ENCODE assay signal across 25 cellular contexts in genomic region chr19:38742296-38742695, GRCh38. TPM values are rescaled to one million over a fixed set of nuclear protein-coding genes. Genes with fewer than 3 reads are reported as not detected.
"Had no signal": no experiment of that assay in that cellular context is flagged by ENCODE, and none has a peak within 500 bp of the region (broad histone marks: within the 10 kb centered on the region; RNA-seq: fewer than 3 reads in every experiment).

No MANE protein-coding gene starts in this region.

- H3K9me3 Mint-ChIP-seq: activated CD4-positive, alpha-beta memory T cell treated with anti-CD3 and anti-CD28 coated beads for 36 hours; activated naive CD4-positive, alpha-beta T cell treated with anti-CD3 and anti-CD28 coated beads, Interleukin-2, amount 10 ng/mL, durations not matched to agents 7 days and 5 days; dendritic cell treated with granulocyte-macrophage colony-stimulating factor and Interleukin-4, amounts not matched to agents 40 ng/mL and 50 ng/mL, for 4 days; mesothelial cell of epicardium; naive thymus-derived CD8-positive, alpha-beta T cell; stimulated activated naive CD8-positive, alpha-beta T cell treated with anti-CD3 and anti-CD28 coated beads, Interleukin-15, amount 100 ng/mL, for 72 hours had no signal

- ATAC-seq: heart left ventricle; left lobe of liver; naive thymus-derived CD8-positive, alpha-beta T cell; psoas muscle; stimulated activated naive CD8-positive, alpha-beta T cell treated with anti-CD3 and anti-CD28 coated beads, Interleukin-15, amount 100 ng/mL, for 72 hours had no signal

- FAIRE-seq: endometrium, keratinocyte, TTC549 had no signal

- H3K27me3 Mint-ChIP-seq: activated CD4-positive, alpha-beta memory T cell treated with anti-CD3 and anti-CD28 coated beads for 36 hours had no signal

- DNase-seq: activated CD4-positive, alpha-beta memory T cell treated with anti-CD3 and anti-CD28 coated beads for 36 hours; activated effector memory CD4-positive, alpha-beta T cell treated with anti-CD3 and anti-CD28 coated beads, Interleukin-2, amount 50 U/mL, for 16 hours; activated naive CD4-positive, alpha-beta T cell treated with anti-CD3 and anti-CD28 coated beads, Interleukin-2, amount 10 ng/mL, durations not matched to agents 7 days and 5 days; activated T-cell treated with anti-CD3 and anti-CD28 coated beads for 4 hours; amygdala; effector CD4-positive, alpha-beta T cell; heart left ventricle; naive thymus-derived CD8-positive, alpha-beta T cell; psoas muscle; stimulated activated CD4-positive, alpha-beta T cell treated with anti-CD3 and anti-CD28 coated beads, Interleukin-12 subunit alpha, Interleukin-12 subunit beta, amount 100 ng/mL, for 4 hours; stimulated activated CD4-positive, alpha-beta T cell treated with anti-CD3 and anti-CD28 coated beads, Interleukin-4, amount 100 ng/mL, for 4 hours; stimulated activated naive CD8-positive, alpha-beta T cell treated with anti-CD3 and anti-CD28 coated beads, Interleukin-15, amount 100 ng/mL, for 72 hours; tibial artery had no signal

- H3K27ac Mint-ChIP-seq: activated CD4-positive, alpha-beta memory T cell treated with anti-CD3 and anti-CD28 coated beads for 36 hours; activated naive CD4-positive, alpha-beta T cell treated with anti-CD3 and anti-CD28 coated beads, Interleukin-2, amount 10 ng/mL, durations not matched to agents 7 days and 5 days; dendritic cell treated with granulocyte-macrophage colony-stimulating factor and Interleukin-4, amounts not matched to agents 40 ng/mL and 50 ng/mL, for 4 days; mesothelial cell of epicardium; naive thymus-derived CD8-positive, alpha-beta T cell; stimulated activated naive CD8-positive, alpha-beta T cell treated with anti-CD3 and anti-CD28 coated beads, Interleukin-15, amount 100 ng/mL, for 72 hours had no signal

- H3K36me3 Mint-ChIP-seq: activated CD4-positive, alpha-beta memory T cell treated with anti-CD3 and anti-CD28 coated beads for 36 hours; activated naive CD4-positive, alpha-beta T cell treated with anti-CD3 and anti-CD28 coated beads, Interleukin-2, amount 10 ng/mL, durations not matched to agents 7 days and 5 days; mesothelial cell of epicardium; naive thymus-derived CD8-positive, alpha-beta T cell had no signal

- H3K4me3 Mint-ChIP-seq: activated CD4-positive, alpha-beta memory T cell treated with anti-CD3 and anti-CD28 coated beads for 36 hours; activated naive CD4-positive, alpha-beta T cell treated with anti-CD3 and anti-CD28 coated beads, Interleukin-2, amount 10 ng/mL, durations not matched to agents 7 days and 5 days; dendritic cell treated with granulocyte-macrophage colony-stimulating factor and Interleukin-4, amounts not matched to agents 40 ng/mL and 50 ng/mL, for 4 days; mesothelial cell of epicardium; naive thymus-derived CD8-positive, alpha-beta T cell; stimulated activated naive CD8-positive, alpha-beta T cell treated with anti-CD3 and anti-CD28 coated beads, Interleukin-15, amount 100 ng/mL, for 72 hours had no signal

RNA-seq across cellular contexts. Expression of gene LGALS7, which starts 31.0 kb away (rescaled TPM):
- total RNA-seq: activated CD4-positive, alpha-beta memory T cell treated with anti-CD3 and anti-CD28 coated beads for 36 hours; epithelial cell of proximal tubule; fibroblast of villous mesenchyme; heart left ventricle; left lobe of liver; lung microvascular endothelial cell; mesothelial cell of epicardium; naive thymus-derived CD8-positive, alpha-beta T cell; psoas muscle; right atrium auricular region; urinary bladder had no signal
- polyA plus RNA-seq: naive thymus-derived CD8-positive, alpha-beta T cell; psoas muscle had no signal

RNA-seq across cellular contexts. Expression of gene LGALS7B, which starts 46.7 kb away (rescaled TPM):
- total RNA-seq: activated CD4-positive, alpha-beta memory T cell treated with anti-CD3 and anti-CD28 coated beads for 36 hours; fibroblast of villous mesenchyme; heart left ventricle; left lobe of liver; lung microvascular endothelial cell; mesothelial cell of epicardium; naive thymus-derived CD8-positive, alpha-beta T cell; ovary; psoas muscle had no signal
- polyA plus RNA-seq: heart left ventricle; naive thymus-derived CD8-positive, alpha-beta T cell; ovary; urinary bladder had no signal
